26 cellular contexts compared by ENCODE assay signal in genomic region chr10:115295213-115295805, GRCh38.
"Had no signal": no experiment of that assay in that cellular context is flagged by ENCODE, and none has a peak within 500 bp of the region (broad histone marks: within the 10 kb centered on the region; RNA-seq: fewer than 3 reads in every experiment).

No MANE protein-coding gene starts in this region.

- H3K27me3 ChIP-seq: colonic mucosa, esophagus muscularis mucosa, foreskin keratinocyte, gastroesophageal sphincter, heart left ventricle, hepatocyte, neural progenitor cell, right atrium auricular region, suprapubic skin, transverse colon, vagina had no signal

- H3K27ac ChIP-seq: colonic mucosa, esophagus muscularis mucosa, foreskin keratinocyte, gastroesophageal sphincter, heart left ventricle, hepatocyte, neural progenitor cell, parathyroid adenoma, prostate gland, right atrium auricular region, suprapubic skin, transverse colon, vagina had no signal

- H3K27ac Mint-ChIP-seq: dendritic cell treated with granulocyte-macrophage colony-stimulating factor and Interleukin-4, amounts not matched to agents 40 ng/mL and 50 ng/mL, for 4 days; nephron; neural progenitor cell; stimulated activated naive B cell treated with anti-CD40 and anti-IgM and Interleukin-4, amounts not matched to agents 10 μg/mL and 1 μg/mL and 100 μg/mL, for 72 hours; stimulated activated naive CD8-positive, alpha-beta T cell treated with anti-CD3 and anti-CD28 coated beads, Interleukin-15, amount 100 ng/mL, for 72 hours had no signal

- H3K9me3 ChIP-seq: colonic mucosa, prostate gland, suprapubic skin had no signal

- H3K79me2 ChIP-seq: hepatocyte, parathyroid adenoma had no signal

- H3K4me1 Mint-ChIP-seq: naive thymus-derived CD4-positive, alpha-beta T cell; nephron; neural progenitor cell; stimulated activated naive B cell treated with anti-CD40 and anti-IgM and Interleukin-4, amounts not matched to agents 10 μg/mL and 1 μg/mL and 100 μg/mL, for 72 hours; stimulated activated naive CD8-positive, alpha-beta T cell treated with anti-CD3 and anti-CD28 coated beads, Interleukin-15, amount 100 ng/mL, for 72 hours had no signal

- H3K9ac ChIP-seq: neural progenitor cell, parathyroid adenoma had no signal

- H3K27me3 Mint-ChIP-seq: dendritic cell treated with granulocyte-macrophage colony-stimulating factor and Interleukin-4, amounts not matched to agents 40 ng/mL and 50 ng/mL, for 4 days; naive thymus-derived CD4-positive, alpha-beta T cell; stimulated activated naive B cell treated with anti-CD40 and anti-IgM and Interleukin-4, amounts not matched to agents 10 μg/mL and 1 μg/mL and 100 μg/mL, for 72 hours; stimulated activated naive CD8-positive, alpha-beta T cell treated with anti-CD3 and anti-CD28 coated beads, Interleukin-15, amount 100 ng/mL, for 72 hours had no signal

- H3K4me1 ChIP-seq: colonic mucosa, esophagus muscularis mucosa, foreskin keratinocyte, gastroesophageal sphincter, heart left ventricle, neural progenitor cell, parathyroid adenoma, prostate gland, right atrium auricular region, suprapubic skin, transverse colon, vagina had no signal

- DNase-seq: colonic mucosa; effector CD8-positive, alpha-beta T cell; foreskin keratinocyte; heart left ventricle; mesenchymal stem cell; midbrain; naive thymus-derived CD4-positive, alpha-beta T cell; stimulated activated CD4-positive, alpha-beta T cell treated with anti-CD3 and anti-CD28 coated beads, Interleukin-2, amount 100 ng/mL, for 24 hours; stimulated activated CD4-positive, alpha-beta T cell treated with anti-CD3 and anti-CD28 coated beads, Interleukin-4, amount 100 ng/mL, for 4 hours; stimulated activated naive B cell treated with anti-CD40 and anti-IgM and Interleukin-4, amounts not matched to agents 10 μg/mL and 1 μg/mL and 100 μg/mL, for 72 hours; stimulated activated naive CD8-positive, alpha-beta T cell treated with anti-CD3 and anti-CD28 coated beads, Interleukin-15, amount 100 ng/mL, for 72 hours; transverse colon had no signal

- H2AFZ ChIP-seq: hepatocyte, neural progenitor cell, parathyroid adenoma had no signal

- ATAC-seq: foreskin keratinocyte; gastroesophageal sphincter; heart left ventricle; naive thymus-derived CD4-positive, alpha-beta T cell; sciatic nerve; stimulated activated naive B cell treated with anti-CD40 and anti-IgM and Interleukin-4, amounts not matched to agents 10 μg/mL and 1 μg/mL and 100 μg/mL, for 72 hours; stimulated activated naive CD8-positive, alpha-beta T cell treated with anti-CD3 and anti-CD28 coated beads, Interleukin-15, amount 100 ng/mL, for 72 hours had no signal

- H3K4me2 ChIP-seq: hepatocyte, neural progenitor cell, smooth muscle cell had no signal

- H3K36me3 ChIP-seq: colonic mucosa, esophagus muscularis mucosa, gastroesophageal sphincter, heart left ventricle, neural progenitor cell, prostate gland, right atrium auricular region, suprapubic skin, transverse colon, vagina had no signal

- H3K36me3 Mint-ChIP-seq: naive thymus-derived CD4-positive, alpha-beta T cell; stimulated activated naive B cell treated with anti-CD40 and anti-IgM and Interleukin-4, amounts not matched to agents 10 μg/mL and 1 μg/mL and 100 μg/mL, for 72 hours had no signal

- H3K4me3 Mint-ChIP-seq: dendritic cell treated with granulocyte-macrophage colony-stimulating factor and Interleukin-4, amounts not matched to agents 40 ng/mL and 50 ng/mL, for 4 days; naive thymus-derived CD4-positive, alpha-beta T cell; nephron; neural progenitor cell; stimulated activated naive B cell treated with anti-CD40 and anti-IgM and Interleukin-4, amounts not matched to agents 10 μg/mL and 1 μg/mL and 100 μg/mL, for 72 hours; stimulated activated naive CD8-positive, alpha-beta T cell treated with anti-CD3 and anti-CD28 coated beads, Interleukin-15, amount 100 ng/mL, for 72 hours had no signal

- H3K4me3 ChIP-seq: colonic mucosa, esophagus muscularis mucosa, gastroesophageal sphincter, heart left ventricle, hepatocyte, lung, neural progenitor cell, prostate gland, right atrium auricular region, smooth muscle cell, suprapubic skin, transverse colon, vagina had no signal
